22 cellular contexts compared by ENCODE assay signal in the genomic region with DNA sequence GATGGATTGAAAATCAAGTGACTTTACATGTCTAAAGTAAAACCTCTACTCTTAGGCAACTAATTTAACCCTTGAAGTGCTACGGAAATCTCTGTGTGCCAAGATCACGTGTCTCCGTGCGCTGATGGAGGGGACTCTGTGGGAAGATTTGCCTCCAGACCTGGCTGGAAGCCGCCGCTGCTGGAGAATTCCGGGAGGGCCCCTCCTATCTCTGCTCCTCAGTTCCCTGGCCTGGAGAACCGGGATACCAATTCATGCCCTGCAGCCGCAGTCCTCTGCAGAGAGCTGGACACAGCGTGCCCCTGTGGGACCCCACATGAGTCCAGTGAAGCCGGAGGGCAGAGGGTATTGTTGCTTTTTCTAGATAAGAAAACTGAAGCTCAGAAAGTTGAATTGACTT.
"Had no signal": no experiment of that assay in that cellular context is flagged by ENCODE, and none has a peak within 500 bp of the region (broad histone marks: within the 10 kb centered on the region; RNA-seq: fewer than 3 reads in every experiment).

No MANE protein-coding gene starts in this region.

- H3K27ac ChIP-seq: colonic mucosa, esophagus muscularis mucosa, foreskin keratinocyte, gastroesophageal sphincter, heart left ventricle, hepatocyte, left lung, lower lobe of right lung had no signal

- H3K4me1 ChIP-seq: colonic mucosa, esophagus muscularis mucosa, foreskin keratinocyte, gastroesophageal sphincter, heart left ventricle, left lung, lower lobe of right lung had no signal

- DNase-seq: cerebellar nuclear complex; colonic mucosa; cortex of kidney; effector CD8-positive, alpha-beta T cell; effector memory CD8-positive, alpha-beta T cell; foreskin keratinocyte; heart left ventricle; hypothalamus; immature natural killer cell; left cardiac atrium; left lung; left ventricle myocardium superior; lower lobe of right lung; mesenchymal stem cell; mucosa of descending colon had no signal

- FAIRE-seq: endothelial cell of umbilical vein, frontal cortex had no signal

- H3K27ac Mint-ChIP-seq: dendritic cell treated with granulocyte-macrophage colony-stimulating factor and Interleukin-4, amounts not matched to agents 40 ng/mL and 50 ng/mL, for 4 days; effector memory CD8-positive, alpha-beta T cell; immature natural killer cell; mesothelial cell of epicardium had no signal

- H3K4me3 ChIP-seq: colonic mucosa, esophagus muscularis mucosa, gastroesophageal sphincter, heart left ventricle, hepatocyte, left lung, lower lobe of right lung, mucosa of descending colon had no signal

- H3K27me3 ChIP-seq: colonic mucosa, foreskin keratinocyte had no signal

- H3K4me3 Mint-ChIP-seq: dendritic cell treated with granulocyte-macrophage colony-stimulating factor and Interleukin-4, amounts not matched to agents 40 ng/mL and 50 ng/mL, for 4 days; effector memory CD8-positive, alpha-beta T cell; immature natural killer cell; mesothelial cell of epicardium had no signal

- H3K4me1 Mint-ChIP-seq: immature natural killer cell had no signal

- H3K36me3 Mint-ChIP-seq: immature natural killer cell, mesothelial cell of epicardium had no signal

- H3K36me3 ChIP-seq: colonic mucosa, esophagus muscularis mucosa, gastroesophageal sphincter, heart left ventricle, left lung, lower lobe of right lung had no signal

- H3K9me3 Mint-ChIP-seq: dendritic cell treated with granulocyte-macrophage colony-stimulating factor and Interleukin-4, amounts not matched to agents 40 ng/mL and 50 ng/mL, for 4 days; effector memory CD8-positive, alpha-beta T cell; immature natural killer cell; mesothelial cell of epicardium had no signal

- H3K9me3 ChIP-seq: colonic mucosa, esophagus muscularis mucosa, gastroesophageal sphincter, heart left ventricle, left lung, lower lobe of right lung, mucosa of descending colon had no signal
